8 cellular contexts compared by ENCODE assay signal in the genomic region with DNA sequence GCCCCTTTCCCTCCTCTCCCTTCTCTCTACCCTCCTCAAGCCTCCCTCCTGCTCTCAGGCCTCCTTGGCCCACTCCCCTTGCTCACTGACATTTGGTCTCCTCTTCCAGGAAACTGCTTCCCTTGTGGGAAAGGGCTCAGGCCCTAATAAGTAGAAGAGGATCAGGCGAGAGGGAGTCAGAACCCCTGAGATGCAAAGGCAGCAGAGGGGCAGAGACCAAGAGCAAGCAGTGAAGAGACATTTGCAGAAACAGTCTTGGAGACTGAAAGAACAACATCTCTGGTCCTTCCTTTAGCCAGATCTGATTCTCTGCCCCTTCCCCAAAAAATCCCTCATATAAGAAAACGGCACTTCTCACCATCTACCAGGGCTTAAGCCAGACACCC. TPM values are rescaled to one million over a fixed set of nuclear protein-coding genes. Genes with fewer than 3 reads are reported as not detected.
A peak's percentile ranks its signal among the peaks of the same experiment; 100 is the strongest.
DNase-seq lines count a peak whose midpoint lies in the region; ATAC-seq and TF ChIP-seq lines count a peak whose summit lies in the region.

No MANE protein-coding gene starts in this region.

- no peaks in the 10 kb centered on the region for H3K27me3 ChIP-seq in muscle layer of duodenum (ENCODE audit: low read depth, low read length)

- TF ChIP-seq CTCF in AG04449 (IDR thresholded peaks at IDR 0.05; ENCODE audit: insufficient read depth, low read length, missing control alignments) (no peak), chondrocyte (IDR thresholded peaks at IDR 0.05) (no peak)

- H3K27ac ChIP-seq in KOPT-K1 (ENCODE audit: low read depth, low read length, poor library complexity, severe bottlenecking) (peak overlapping the region; percentile 95), muscle layer of duodenum (ENCODE audit: low read length) (peak overlapping the region; percentile 99)

- peaks cover 22% of the 10 kb centered on the region for H3K36me3 Mint-ChIP-seq in chondrocyte (ENCODE audit: low read depth)

- POLR2A ChIA-PET in AG04449 (lab: Yijun Ruan, JAX), result interaction anchor here (1.2 to 2.3 kb wide), 6 partner anchors 8 to 35 kb away, joined by 4 to 49 read pairs (median 6); a partner anchor contains a TSS

- H3K9me3 ChIP-seq in KOPT-K1 (ENCODE audit: insufficient read depth, low read length, poor library complexity, severe bottlenecking), result no peaks in the 10 kb centered on the region
- H3K9me3 ChIP-seq in muscle layer of duodenum (ENCODE audit: control insufficient read depth in 1 of 2, low read length in 2 of 2), result no peaks in the 10 kb centered on the region

- H3K4me3 Mint-ChIP-seq in chondrocyte (ENCODE audit: unreplicated experiment), result peak overlapping the region; percentile 77

- ATAC-seq in GM18861 (IDR thresholded peaks at IDR 0.05; ENCODE audit: unreplicated experiment), result no peak
- ATAC-seq in HG02610 (IDR thresholded peaks at IDR 0.05; ENCODE audit: unreplicated experiment), result no peak
- no peak for ATAC-seq in GM18498 (IDR thresholded peaks at IDR 0.05; ENCODE audit: unreplicated experiment)

- peaks cover 0 to 30% of the 10 kb centered on the region in 2 donors for H3K4me1 ChIP-seq in muscle layer of duodenum (ENCODE audit: control insufficient read depth in 1 of 2, insufficient read depth in 2 of 2, low read length in 2 of 2)

- H3K4me1 Mint-ChIP-seq in chondrocyte (ENCODE audit: low read depth), result peaks cover 58% of the 10 kb centered on the region

- peak overlapping the region; percentile 93 for H3K27ac Mint-ChIP-seq in chondrocyte (ENCODE audit: unreplicated experiment)

- H3K4me3 ChIP-seq in AG04449 (ENCODE audit: low read depth, low read length) (peak overlapping the region; percentile 83), muscle layer of duodenum (ENCODE audit: low read depth in 1 of 2, low read length in 2 of 2) (peak overlapping the region; percentile 57 to 61)

- peaks cover 21% of the 10 kb centered on the region for H3K36me3 ChIP-seq in KOPT-K1 (ENCODE audit: insufficient read depth, low read length)
- H3K36me3 ChIP-seq in muscle layer of duodenum (ENCODE audit: control insufficient read depth in 1 of 2, insufficient read depth in 2 of 2, low read length in 2 of 2), result peaks cover 17 to 22% of the 10 kb centered on the region in 2 donors

- CTCF ChIA-PET in AG04449 (lab: Yijun Ruan, JAX), result interaction anchor here (1.4 to 2.2 kb wide), 5 partner anchors 9 to 48 kb away, joined by 5 to 102 read pairs (median 16); a partner anchor contains a TSS

- H3K27me3 Mint-ChIP-seq in chondrocyte (ENCODE audit: low read depth), result no peaks in the 10 kb centered on the region

- no peaks in the 10 kb centered on the region for H3K9me3 Mint-ChIP-seq in chondrocyte (ENCODE audit: low read depth)

- DNase-seq in AG04449 (ENCODE audit: low read depth, low spot score) (no peak), chondrocyte (ENCODE audit: low spot score) (no peak), cerebellar cortex (ENCODE audit: low spot score) (no peak)

RNA-seq across cellular contexts. Expression of a gene that starts 1.9 kb away (rescaled TPM):
- total RNA-seq in chondrocyte, result 108 to 154 TPM (median 150 TPM) in 3 replicates

RNA-seq across cellular contexts. Expression of a gene that starts 4.0 kb away (rescaled TPM):
- total RNA-seq in chondrocyte, result 30.2 to 55.7 TPM (median 46.3 TPM) in 3 replicates

RNA-seq across cellular contexts. Expression of a gene that starts 19.4 kb away (rescaled TPM):
- total RNA-seq in chondrocyte, result 27.0 to 31.1 TPM (median 28.7 TPM) in 3 replicates

RNA-seq across cellular contexts. Expression of a gene that starts 19.7 kb away (rescaled TPM):
- 32.2 to 39.7 TPM (median 32.5 TPM) in 3 replicates for total RNA-seq in chondrocyte

RNA-seq across cellular contexts. Expression of a gene that starts 25.1 kb away (rescaled TPM):
- total RNA-seq in chondrocyte, result 1,022 to 1,375 TPM (median 1,065 TPM) in 3 replicates
